ENCODE assay signal across 8 cellular contexts in the genomic region with DNA sequence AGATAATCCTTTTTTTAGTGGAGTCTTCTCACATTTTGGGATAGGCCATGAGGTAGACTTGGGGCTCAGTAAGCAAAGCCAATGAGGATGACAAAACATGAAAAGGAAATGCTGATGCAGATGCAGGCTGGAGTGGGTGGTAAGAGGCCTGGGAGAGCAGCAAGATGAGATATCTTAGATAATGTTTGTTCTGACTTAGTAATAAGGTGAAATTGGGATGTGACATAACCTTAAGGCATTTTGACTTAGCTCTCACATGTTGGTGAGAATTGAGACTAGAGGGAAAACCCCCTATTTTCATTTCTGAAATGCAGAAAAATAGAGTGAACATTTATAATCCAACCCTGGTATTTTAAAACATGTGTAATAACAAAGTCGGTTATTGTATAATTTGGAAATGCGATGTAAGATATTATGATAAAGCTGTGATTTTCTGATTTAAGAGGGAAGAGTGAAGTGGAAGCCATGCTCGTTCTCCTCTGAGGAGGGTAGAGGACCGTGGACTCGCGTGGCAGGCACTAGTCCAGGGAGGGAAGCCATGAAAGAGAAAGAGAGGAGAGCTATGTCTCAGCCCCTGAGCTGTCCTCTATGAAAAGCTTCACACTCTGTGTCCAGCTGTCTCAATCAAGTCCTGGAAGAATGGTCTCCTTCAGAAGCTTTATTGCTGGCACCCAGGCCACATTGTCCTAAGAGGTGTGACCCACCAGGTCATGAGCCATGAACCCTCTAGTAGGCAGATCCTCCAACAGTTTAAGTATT.
DNase-seq lines count a peak whose midpoint lies in the region; ATAC-seq and TF ChIP-seq lines count a peak whose summit lies in the region.

No MANE protein-coding gene starts in this region.

- H3K27me3 Mint-ChIP-seq in effector memory CD8-positive, alpha-beta T cell: no peaks in the 10 kb centered on the region

- peak overlapping the region; percentile 41 to 84 for H3K27ac Mint-ChIP-seq in effector memory CD8-positive, alpha-beta T cell

- DNase-seq in GM12864 (ENCODE audit: low read depth): peak; percentile 70
- no peak for DNase-seq in effector memory CD8-positive, alpha-beta T cell
- DNase-seq in SKM-1 (lab: John Stamatoyannopoulos, UW; ENCODE audit: unreplicated experiment): no peak
- no peak for DNase-seq in NCI-H2081 treated with DMSO at 0.1 percent for 48 hours (lab: John Stamatoyannopoulos, UW)
- no peak for DNase-seq in HuH-7.5 (ENCODE audit: low spot score)
- DNase-seq in SHP77 treated with DMSO at 0.1 percent for 48 hours (lab: John Stamatoyannopoulos, UW): no peak

- TF ChIP-seq CTCF in GM12864 (IDR thresholded peaks at IDR 0.05; ENCODE audit: low read depth, low read length, missing control alignments): no peak

- peak overlapping the region; percentile 50 for H3K4me3 Mint-ChIP-seq in effector memory CD8-positive, alpha-beta T cell

- H3K36me3 Mint-ChIP-seq in effector memory CD8-positive, alpha-beta T cell (ENCODE audit: insufficient read depth): no peaks in the 10 kb centered on the region

- H3K9me3 Mint-ChIP-seq in effector memory CD8-positive, alpha-beta T cell: no peaks in the 10 kb centered on the region

- H3K4me3 ChIP-seq in GM12864 (ENCODE audit: low read depth, low read length): peak overlapping the region; percentile 36; the same call in 1 of the 2 replicates

- ATAC-seq in GM21367 (IDR thresholded peaks at IDR 0.05; ENCODE audit: unreplicated experiment) (peak; percentile 27), HG03457 (IDR thresholded peaks at IDR 0.05; ENCODE audit: unreplicated experiment) (peak; percentile 39)
- ATAC-seq in effector memory CD8-positive, alpha-beta T cell (replicated peaks): no peak

- H3K4me1 Mint-ChIP-seq in effector memory CD8-positive, alpha-beta T cell (ENCODE audit: low read depth in 2 of 2): peaks cover 30 to 43% of the 10 kb centered on the region in 2 donors
